15 cellular contexts compared by ENCODE assay signal in genomic region chr1:727040-727439, GRCh38. TPM values are rescaled to one million over a fixed set of nuclear protein-coding genes. Genes with fewer than 3 reads are reported as not detected.
"Had no signal": no experiment of that assay in that cellular context is flagged by ENCODE, and none has a peak within 500 bp of the region (broad histone marks: within the 10 kb centered on the region; RNA-seq: fewer than 3 reads in every experiment).

No MANE protein-coding gene starts in this region.

RNA-seq across cellular contexts. Expression of gene OR4F16, which starts 40.6 kb away (rescaled TPM):
- total RNA-seq: activated B cell treated with CpG ODN at 0.5 μM for 24 hours; activated CD8-positive, alpha-beta T cell treated with anti-CD3 and anti-CD28 coated beads for 36 hours; activated naive CD4-positive, alpha-beta T cell treated with anti-CD3 and anti-CD28 coated beads for 36 hours; activated naive CD8-positive, alpha-beta T cell treated with anti-CD3 and anti-CD28 coated beads for 36 hours; activated T-cell treated with anti-CD3 and anti-CD28 coated beads, Interleukin-2, amount 50 U/mL, for 4 hours; activated T-helper 17 cell treated with anti-CD3 and anti-CD28 coated beads, Interleukin-2, amount 50 U/mL, for 72 hours; adrenal gland; body of pancreas; chondrocyte; dermis blood vessel endothelial cell; esophagus muscularis mucosa; foreskin keratinocyte; gastrocnemius medialis; T-helper 17 cell had no signal
- polyA plus RNA-seq: adrenal gland, aorta, foreskin keratinocyte had no signal
